ENCODE assay signal across 18 cellular contexts in genomic region chr15:48717458-48717857, GRCh38.
DNase-seq lines count a peak whose midpoint lies in the region; ATAC-seq, FAIRE-seq and TF ChIP-seq lines count a peak whose summit lies in the region.
"Had no signal": no experiment of that assay in that cellular context is flagged by ENCODE, and none has a peak within 500 bp of the region (broad histone marks: within the 10 kb centered on the region; RNA-seq: fewer than 3 reads in every experiment).

No MANE protein-coding gene starts in this region.

- TF ChIP-seq POLR2A in GM12891 (IDR thresholded peaks at IDR 0.05; ENCODE audit: low read depth, low read length) = no peak

- no peaks in the 10 kb centered on the region for H3K4me1 ChIP-seq in foreskin keratinocyte
- H3K4me1 ChIP-seq: BLaER1 treated with 17β-estradiol and CSF1 and Interleukin-3, amounts not matched to agents 10 nM and 100 nM; parathyroid adenoma had no signal

- no peak overlapping the region for H3K27ac ChIP-seq in foreskin keratinocyte
- H3K27ac ChIP-seq: BLaER1 treated with 17β-estradiol and CSF1 and Interleukin-3, amounts not matched to agents 10 nM and 100 nM; parathyroid adenoma; RWPE1 had no signal

- H3K27me3 ChIP-seq in foreskin keratinocyte = no peaks in the 10 kb centered on the region
- H3K27me3 ChIP-seq: BLaER1 treated with 17β-estradiol and CSF1 and Interleukin-3, amounts not matched to agents 10 nM and 100 nM had no signal

- DNase-seq in AG20443 (ENCODE audit: low spot score) = peak; percentile 19
- DNase-seq in astrocyte of the spinal cord (ENCODE audit: low read depth, low spot score) = peak; percentile 33
- no peak for DNase-seq in foreskin keratinocyte
- no peak for DNase-seq in SIG-M5 (lab: John Stamatoyannopoulos, UW)
- no peak for DNase-seq in kidney glomerular epithelial cell (lab: John Stamatoyannopoulos, UW)
- no peak for DNase-seq in GM12891 (ENCODE audit: insufficient read length, low spot score)
- DNase-seq: activated CD4-positive, alpha-beta T cell treated with anti-CD3 and anti-CD28 coated beads for 1 hour; activated effector memory CD4-positive, alpha-beta T cell treated with anti-CD3 and anti-CD28 coated beads, Interleukin-2, amount 50 U/mL, for 16 hours; DMS53; left cardiac atrium; NCI-H1930 had no signal

- peak; percentile 25; the same call in 1 of the 2 replicates for TF ChIP-seq CTCF in LNCAP (IDR thresholded peaks at IDR 0.05)
- peak; percentile 21 for TF ChIP-seq CTCF in astrocyte of the spinal cord (IDR thresholded peaks at IDR 0.05; ENCODE audit: low read depth, low read length)
- TF ChIP-seq CTCF in foreskin keratinocyte (conservative IDR thresholded peaks at IDR 0.05) = peak; percentile 44

- no peak overlapping the region for H3K4me3 ChIP-seq in astrocyte of the spinal cord (ENCODE audit: low read depth, low read length)
- H3K4me3 ChIP-seq: BLaER1 treated with 17β-estradiol and CSF1 and Interleukin-3, amounts not matched to agents 10 nM and 100 nM; skin epidermis had no signal

- in situ Hi-C loops in astrocyte of the spinal cord (cut with HindIII; ENCODE audit: low sequenced_read_pairs) = no loop called here

- no peak for FAIRE-seq in GM12891 (lab: Jason Lieb, UNC)

- ATAC-seq in foreskin keratinocyte (no peak), HG03432 (IDR thresholded peaks at IDR 0.05; ENCODE audit: unreplicated experiment) (no peak)
- ATAC-seq: esophagus mucosa had no signal

TF ChIP-seq in GM12891, 5 proteins besides CTCF, POLR2A, EP300 and RAD21:
- TF ChIP-seq POLR2AphosphoS5 (IDR thresholded peaks at IDR 0.05; ENCODE audit: low read depth, low read length) (no peak), TAF1 (IDR thresholded peaks at IDR 0.05; ENCODE audit: low read depth, low read length) (no peak), POU2F2 (IDR thresholded peaks at IDR 0.05; ENCODE audit: low read depth, low read length) (no peak), SPI1 (IDR thresholded peaks at IDR 0.05; ENCODE audit: low read depth, low read length) (no peak), PAX5 (IDR thresholded peaks at IDR 0.05; ENCODE audit: insufficient read depth, low read length, severe bottlenecking) (no peak)

Comparison
In these comparisons a context has a peak if more than half of its experiments do, and no peak if none do; other contexts are left out.
1. DNase-seq: peak in AG20443 (single experiment) and astrocyte of the spinal cord (single experiment); none in foreskin keratinocyte (0 of 2), SIG-M5 (single experiment), kidney glomerular epithelial cell (single experiment) and GM12891 (single experiment).
2. Peak in every context shown above with its lines, with median percentiles within 50 percentile points of each other: CTCF ChIP-seq.